ENCODE assay signal across 30 cellular contexts in the genomic region with DNA sequence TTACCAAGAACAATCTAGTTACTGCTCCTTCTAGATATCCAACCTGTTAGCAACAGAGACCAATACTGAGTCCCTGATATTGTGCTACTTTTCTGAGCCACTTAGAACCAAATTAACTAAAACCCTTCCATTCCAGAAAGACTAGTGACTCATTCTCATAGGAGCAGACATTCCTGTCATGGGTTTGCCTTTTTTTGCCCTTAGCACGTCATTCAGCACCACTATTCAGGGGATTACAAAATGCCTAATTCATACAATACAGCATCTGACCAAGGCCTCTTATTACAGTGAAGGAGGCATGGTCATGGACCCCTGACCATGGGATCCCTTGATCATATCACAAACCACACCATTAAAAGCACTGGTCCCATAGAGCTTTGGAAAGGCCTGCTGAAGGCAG.
DNase-seq lines count a peak whose midpoint lies in the region; ATAC-seq and TF ChIP-seq lines count a peak whose summit lies in the region.
"Had no signal": no experiment of that assay in that cellular context is flagged by ENCODE, and none has a peak within 500 bp of the region (broad histone marks: within the 10 kb centered on the region; RNA-seq: fewer than 3 reads in every experiment).

No MANE protein-coding gene starts in this region.

- intact Hi-C loops in CD4-positive, alpha-beta memory T cell (cut with micrococcal nuclease), result no loop called here

- H3K4me3 ChIP-seq in CD4-positive, alpha-beta memory T cell (ENCODE audit: low read length in 2 of 2), result no peak overlapping the region
- H3K4me3 ChIP-seq: lower lobe of right lung, mucosa of descending colon, SJSA1, suprapubic skin, uterus had no signal

- ATAC-seq in esophagus mucosa (peak; percentile 45), HG03354 (IDR thresholded peaks at IDR 0.05; ENCODE audit: poor library complexity, severe bottlenecking, unreplicated experiment) (no peak)
- ATAC-seq: HCT116; lower lobe of right lung; mucosa of descending colon; Panc1; right cardiac atrium; stimulated activated memory B cell treated with anti-CD40 and anti-IgM and Interleukin-4, amounts not matched to agents 10 μg/mL and 1 μg/mL and 100 μg/mL, for 72 hours; T-helper 17 cell had no signal

- H3K36me3 ChIP-seq in CD4-positive, alpha-beta memory T cell (ENCODE audit: insufficient read depth, low read length), result no peaks in the 10 kb centered on the region
- H3K36me3 ChIP-seq: lower lobe of right lung, SJSA1, suprapubic skin, uterus had no signal

- H3K36me3 Mint-ChIP-seq in CD4-positive, alpha-beta memory T cell, result no peaks in the 10 kb centered on the region
- H3K36me3 Mint-ChIP-seq: stimulated activated memory B cell treated with anti-CD40 and anti-IgM and Interleukin-4, amounts not matched to agents 10 μg/mL and 1 μg/mL and 100 μg/mL, for 72 hours had no signal

- TF ChIP-seq CTCF in RWPE1 (conservative IDR thresholded peaks at IDR 0.05; ENCODE audit: low read depth), result no peak

- H3K27ac Mint-ChIP-seq in CD4-positive, alpha-beta memory T cell, result no peak overlapping the region
- H3K27ac Mint-ChIP-seq: nephron; stimulated activated memory B cell treated with anti-CD40 and anti-IgM and Interleukin-4, amounts not matched to agents 10 μg/mL and 1 μg/mL and 100 μg/mL, for 72 hours; T-helper 17 cell had no signal

- DNase-seq in COLO829 (ENCODE audit: low spot score), result peak; percentile 81
- DNase-seq in RWPE1 (ENCODE audit: low spot score), result peak; percentile 68
- peak; percentile 16 for DNase-seq in iris pigment epithelial cell (ENCODE audit: low read depth)
- no peak for DNase-seq in CD4-positive, alpha-beta memory T cell
- no peak for DNase-seq in T-helper 9 cell
- no peak for DNase-seq in NCI-H128 (lab: John Stamatoyannopoulos, UW; ENCODE audit: unreplicated experiment)
- DNase-seq: activated CD4-positive, alpha-beta T cell treated with anti-CD3 and anti-CD28 coated beads for 48 hours; activated naive CD4-positive, alpha-beta T cell treated with Interleukin-2 at 50 U/mL for 16 hours; activated T-cell treated with anti-CD3 and anti-CD28 coated beads, Interleukin-2, amount 50 U/mL, for 48 hours; aorta; C1 segment of cervical spinal cord; glutamatergic neuron; IMR-90; kidney glomerular epithelial cell; lower lobe of right lung; mucosa of descending colon; NCI-H1417; NCI-H2107; right cardiac atrium; stimulated activated CD4-positive, alpha-beta T cell treated with anti-CD3 and anti-CD28 coated beads, Interleukin-4, amount 100 ng/mL, for 1 hour; T-helper 17 cell; uterus had no signal

- no peaks in the 10 kb centered on the region for H3K27me3 ChIP-seq in CD4-positive, alpha-beta memory T cell (ENCODE audit: insufficient read depth, low read length)
- H3K27me3 ChIP-seq: suprapubic skin, uterus had no signal

- CTCF ChIA-PET in RWPE1 (lab: Yijun Ruan, JAX), result interaction anchor here (0.5 kb wide), 1 partner anchor 51 kb away, joined by 3 read pairs; no protein-coding TSS in a partner anchor
- CTCF ChIA-PET in CD4-positive, alpha-beta memory T cell (lab: Charles Lee; ENCODE audit: partially characterized antibody), result no interaction called here

- no peaks in the 10 kb centered on the region for H3K4me1 Mint-ChIP-seq in CD4-positive, alpha-beta memory T cell
- H3K4me1 Mint-ChIP-seq: T-helper 17 cell had no signal

- H3K27me3 Mint-ChIP-seq in CD4-positive, alpha-beta memory T cell, result peaks cover 2 to 5% of the 10 kb centered on the region in 2 donors
- H3K27me3 Mint-ChIP-seq: stimulated activated memory B cell treated with anti-CD40 and anti-IgM and Interleukin-4, amounts not matched to agents 10 μg/mL and 1 μg/mL and 100 μg/mL, for 72 hours; T-helper 17 cell had no signal

- H3K9me3 Mint-ChIP-seq in CD4-positive, alpha-beta memory T cell, result peaks cover 0 to 4% (median 0%) of the 10 kb centered on the region in 8 donors

- no peaks in the 10 kb centered on the region for H3K4me1 ChIP-seq in CD4-positive, alpha-beta memory T cell (ENCODE audit: insufficient read depth, low read length)
- H3K4me1 ChIP-seq: lower lobe of right lung, SJSA1, suprapubic skin, uterus had no signal

- no peak overlapping the region for H3K27ac ChIP-seq in RWPE1
- H3K27ac ChIP-seq in CD4-positive, alpha-beta memory T cell (ENCODE audit: low read depth, low read length), result no peak overlapping the region
- H3K27ac ChIP-seq: lower lobe of right lung, SJSA1, suprapubic skin, uterus had no signal

- POLR2A ChIA-PET in RWPE1 (lab: Yijun Ruan, JAX; ENCODE audit: low non-redundant PET), result no interaction called here
- POLR2A ChIA-PET in CD4-positive, alpha-beta memory T cell (lab: Charles Lee; ENCODE audit: partially characterized antibody), result no interaction called here

- H3K4me3 Mint-ChIP-seq in CD4-positive, alpha-beta memory T cell, result no peak overlapping the region
- H3K4me3 Mint-ChIP-seq: nephron; stimulated activated memory B cell treated with anti-CD40 and anti-IgM and Interleukin-4, amounts not matched to agents 10 μg/mL and 1 μg/mL and 100 μg/mL, for 72 hours; T-helper 17 cell had no signal

- H3K9me3 ChIP-seq in CD4-positive, alpha-beta memory T cell (ENCODE audit: control insufficient read depth in 1 of 2, low read length in 2 of 2), result no peaks in the 10 kb centered on the region
- H3K9me3 ChIP-seq: lower lobe of right lung, mucosa of descending colon, SJSA1, suprapubic skin, uterus had no signal

Comparison
In these comparisons a context has a peak if more than half of its experiments do, and no peak if none do; other contexts are left out.
1. DNase-seq: peak in COLO829 (single experiment), RWPE1 (single experiment) and iris pigment epithelial cell (single experiment); none in CD4-positive, alpha-beta memory T cell (0 of 5), T-helper 9 cell (single experiment) and NCI-H128 (single experiment).